In genomic region chr5:77957931-77958476, GRCh38 we compare ENCODE assay signal across 16 cellular contexts.
DNase-seq lines count a peak whose midpoint lies in the region; ATAC-seq and TF ChIP-seq lines count a peak whose summit lies in the region.
"Had no signal": no experiment of that assay in that cellular context is flagged by ENCODE, and none has a peak within 500 bp of the region (broad histone marks: within the 10 kb centered on the region; RNA-seq: fewer than 3 reads in every experiment).

No MANE protein-coding gene starts in this region.

- no peak overlapping the region for H2AFZ ChIP-seq in Karpas-422 (ENCODE audit: low read length)

- H3K9me3 Mint-ChIP-seq in brain = peaks cover 0 to 16% (median 10%) of the 10 kb centered on the region in 5 experiments
- H3K9me3 Mint-ChIP-seq in activated T-helper 17 cell treated with anti-CD3 and anti-CD28 coated beads, Interleukin-2, amount 50 U/mL, for 72 hours = no peaks in the 10 kb centered on the region
- H3K9me3 Mint-ChIP-seq: effector memory CD8-positive, alpha-beta T cell had no signal

- no peaks in the 10 kb centered on the region for H4K20me1 ChIP-seq in Karpas-422 (ENCODE audit: insufficient read depth, low read depth, low read length)

- H3K27me3 Mint-ChIP-seq in brain = peaks cover 93% of the 10 kb centered on the region
- H3K27me3 Mint-ChIP-seq in activated T-helper 17 cell treated with anti-CD3 and anti-CD28 coated beads, Interleukin-2, amount 50 U/mL, for 72 hours = peaks cover 14% of the 10 kb centered on the region

- H3K9ac ChIP-seq in Karpas-422 (ENCODE audit: low read length) = no peak overlapping the region

- H3K27ac ChIP-seq in right cardiac atrium (ENCODE audit: low read length) = no peak overlapping the region
- H3K27ac ChIP-seq in thoracic aorta = no peak overlapping the region
- H3K27ac ChIP-seq in Karpas-422 (ENCODE audit: low read length) = no peak overlapping the region
- H3K27ac ChIP-seq: pancreas, vagina had no signal

- peaks cover 23% of the 10 kb centered on the region for H3K4me1 Mint-ChIP-seq in brain
- H3K4me1 Mint-ChIP-seq in activated T-helper 17 cell treated with anti-CD3 and anti-CD28 coated beads, Interleukin-2, amount 50 U/mL, for 72 hours = peaks cover 4% of the 10 kb centered on the region

- H3K4me2 ChIP-seq in Karpas-422 (ENCODE audit: low read depth, low read length, poor library complexity, severe bottlenecking) = no peak overlapping the region

- H3K4me3 Mint-ChIP-seq in brain = peak overlapping the region in 4 of 5 experiments; percentile 3 to 72 (median 44)
- H3K4me3 Mint-ChIP-seq in activated T-helper 17 cell treated with anti-CD3 and anti-CD28 coated beads, Interleukin-2, amount 50 U/mL, for 72 hours = no peak overlapping the region
- H3K4me3 Mint-ChIP-seq: effector memory CD8-positive, alpha-beta T cell had no signal

- intact Hi-C loops in right cardiac atrium (cut with DNase I) = no loop called here
- intact Hi-C loops in Right ventricle myocardium inferior (cut with DNase I) = no loop called here

- H3K4me3 ChIP-seq in right cardiac atrium (ENCODE audit: low read length) (peak overlapping the region; percentile 2), kidney epithelial cell (ENCODE audit: low read depth, low read length) (peak overlapping the region; percentile 6), thoracic aorta (peak overlapping the region; percentile 32), Karpas-422 (ENCODE audit: low read length) (no peak overlapping the region)
- H3K4me3 ChIP-seq: lung, vagina had no signal

- no peak overlapping the region for H3K27ac Mint-ChIP-seq in brain
- no peak overlapping the region for H3K27ac Mint-ChIP-seq in activated T-helper 17 cell treated with anti-CD3 and anti-CD28 coated beads, Interleukin-2, amount 50 U/mL, for 72 hours
- H3K27ac Mint-ChIP-seq: effector memory CD8-positive, alpha-beta T cell had no signal

- no peaks in the 10 kb centered on the region for H3K9me2 ChIP-seq in Karpas-422 (replicated peaks; ENCODE audit: insufficient read depth, low read length)

- H3K9me3 ChIP-seq in right cardiac atrium (ENCODE audit: control insufficient read depth, low read length) = no peaks in the 10 kb centered on the region
- no peaks in the 10 kb centered on the region for H3K9me3 ChIP-seq in thoracic aorta
- no peaks in the 10 kb centered on the region for H3K9me3 ChIP-seq in Karpas-422 (ENCODE audit: low read length)
- H3K9me3 ChIP-seq: pancreas, vagina had no signal

- TF ChIP-seq CTCF in brain (conservative IDR thresholded peaks at IDR 0.05) = no peak
- no peak for TF ChIP-seq CTCF in kidney epithelial cell (IDR thresholded peaks at IDR 0.05; ENCODE audit: insufficient read depth, low read length, poor library complexity, severe bottlenecking)
- TF ChIP-seq CTCF in thoracic aorta (IDR thresholded peaks at IDR 0.05) = no peak

- no peaks in the 10 kb centered on the region for H3K4me1 ChIP-seq in right cardiac atrium (ENCODE audit: control insufficient read depth, insufficient read depth, low read length)
- H3K4me1 ChIP-seq in thoracic aorta (ENCODE audit: control insufficient read depth in 1 of 2, low read depth in 2 of 2) = peaks cover 0 to 8% of the 10 kb centered on the region in 2 donors
- H3K4me1 ChIP-seq in Karpas-422 (ENCODE audit: low read length) = no peaks in the 10 kb centered on the region
- H3K4me1 ChIP-seq: pancreas had no signal

- H3K36me3 ChIP-seq in kidney epithelial cell (ENCODE audit: control insufficient read depth, insufficient read depth, low read length) (no peaks in the 10 kb centered on the region), thoracic aorta (no peaks in the 10 kb centered on the region), Karpas-422 (ENCODE audit: insufficient read depth, low read length) (no peaks in the 10 kb centered on the region)
- H3K36me3 ChIP-seq: pancreas, vagina had no signal

- WGBS in right cardiac atrium = 15% methylated on average over 38 of the region's 38 CpGs

- DNase-seq in right cardiac atrium = no peak
- DNase-seq in Right ventricle myocardium inferior (ENCODE audit: missing footprints) = no peak
- DNase-seq in kidney epithelial cell (ENCODE audit: low read depth) = no peak
- DNase-seq in thoracic aorta (ENCODE audit: low spot score) = no peak
- no peak for DNase-seq in Karpas-422
- DNase-seq: activated T-cell treated with anti-CD3 and anti-CD28 coated beads for 4 hours; COR-L47; effector memory CD8-positive, alpha-beta T cell; NCI-H2081 treated with DMSO at 0.1 percent for 48 hours; SW 1271 had no signal

- H3K79me2 ChIP-seq in Karpas-422 (ENCODE audit: low read length) = no peaks in the 10 kb centered on the region

- H3K27me3 ChIP-seq in right cardiac atrium (ENCODE audit: control insufficient read depth, insufficient read depth) = no peaks in the 10 kb centered on the region
- peaks cover 25% of the 10 kb centered on the region for H3K27me3 ChIP-seq in kidney epithelial cell (ENCODE audit: control insufficient read depth, insufficient read depth, low read length)
- no peaks in the 10 kb centered on the region for H3K27me3 ChIP-seq in thoracic aorta (replicated peaks; ENCODE audit: insufficient read depth)
- no peaks in the 10 kb centered on the region for H3K27me3 ChIP-seq in Karpas-422 (ENCODE audit: low read length)

- H3K36me3 Mint-ChIP-seq in brain = no peaks in the 10 kb centered on the region
- H3K36me3 Mint-ChIP-seq in activated T-helper 17 cell treated with anti-CD3 and anti-CD28 coated beads, Interleukin-2, amount 50 U/mL, for 72 hours (ENCODE audit: low read depth) = no peaks in the 10 kb centered on the region

- peak in 1 of 2 donors; percentile 42 for ATAC-seq in right cardiac atrium
- ATAC-seq in Right ventricle myocardium inferior = no peak
- ATAC-seq in thoracic aorta (ENCODE audit: insufficient number of reproducible peaks, low FRiP score, low read depth) = no peak
- no peak for ATAC-seq in GM18867 (IDR thresholded peaks at IDR 0.05; ENCODE audit: unreplicated experiment)
- no peak for ATAC-seq in activated T-helper 17 cell treated with anti-CD3 and anti-CD28 coated beads, Interleukin-2, amount 50 U/mL, for 72 hours (replicated peaks)
- ATAC-seq: effector memory CD8-positive, alpha-beta T cell; pancreas had no signal
